21 cellular contexts compared by ENCODE assay signal in the genomic region with DNA sequence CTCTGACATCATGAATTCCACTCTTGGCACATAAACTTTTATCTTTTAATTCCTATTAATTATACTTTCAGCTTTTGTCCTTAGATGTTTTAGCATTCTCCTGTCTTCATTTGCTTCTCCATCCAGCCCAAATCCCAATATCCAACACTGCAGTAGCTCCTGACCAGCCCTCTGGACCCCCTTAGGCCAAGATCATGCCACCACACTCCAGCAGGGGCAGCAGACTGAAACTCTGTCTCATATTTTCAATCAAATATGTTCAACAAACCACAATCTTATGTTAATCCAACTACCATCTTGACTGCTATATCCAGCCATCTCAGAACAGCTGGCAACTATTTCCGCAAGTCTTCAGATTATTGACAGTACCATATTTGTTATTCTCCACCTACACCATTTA.
"Had no signal": no experiment of that assay in that cellular context is flagged by ENCODE, and none has a peak within 500 bp of the region (broad histone marks: within the 10 kb centered on the region; RNA-seq: fewer than 3 reads in every experiment).

No MANE protein-coding gene starts in this region.

- H3K9me3 Mint-ChIP-seq: activated naive CD4-positive, alpha-beta T cell treated with anti-CD3 and anti-CD28 coated beads, Interleukin-2, amount 50 U/mL, for 24 hours had no signal

- H3K27me3 Mint-ChIP-seq: activated CD4-positive, alpha-beta memory T cell treated with anti-CD3 and anti-CD28 coated beads for 36 hours; activated CD4-positive, alpha-beta T cell treated with anti-CD3 and anti-CD28 coated beads for 36 hours; activated CD8-positive, alpha-beta memory T cell treated with anti-CD3 and anti-CD28 coated beads, Interleukin-2, amount 10 ng/mL, durations not matched to agents 7 days and 5 days; activated naive CD4-positive, alpha-beta T cell treated with anti-CD3 and anti-CD28 coated beads, Interleukin-2, amount 50 U/mL, for 24 hours; activated T-cell treated with anti-CD3 and anti-CD28 coated beads, Interleukin-2, amount 50 U/mL, for 24 hours; natural killer cell treated with Interleukin-12 subunit alpha and Interleukin-12 subunit beta and Interleukin-15 and Interleukin-18, amount 100 ng/mL, for 72 hours had no signal

- DNase-seq: activated CD4-positive, alpha-beta memory T cell treated with anti-CD3 and anti-CD28 coated beads for 36 hours; activated CD4-positive, alpha-beta T cell treated with anti-CD3 and anti-CD28 coated beads for 36 hours; activated CD8-positive, alpha-beta memory T cell treated with anti-CD3 and anti-CD28 coated beads, Interleukin-2, amount 10 ng/mL, durations not matched to agents 7 days and 5 days; activated effector memory CD4-positive, alpha-beta T cell treated with anti-CD3 and anti-CD28 coated beads, Interleukin-2, amount 50 U/mL, for 16 hours; activated T-cell treated with anti-CD3 and anti-CD28 coated beads, Interleukin-2, amount 50 U/mL, for 24 hours; amniotic stem cell; body of pancreas; central memory CD4-positive, alpha-beta T cell; effector CD8-positive, alpha-beta T cell; foreskin melanocyte; head of caudate nucleus; immature natural killer cell; mesendoderm; occipital lobe; psoas muscle; stimulated activated naive CD8-positive, alpha-beta T cell treated with anti-CD3 and anti-CD28 coated beads, Interleukin-15, Interleukin-2, amounts not matched to agents 100 U/mL and 50 U/mL, for 24 hours; trophoblast cell had no signal

- H3K4me3 ChIP-seq: body of pancreas, psoas muscle, suprapubic skin had no signal

- H3K36me3 ChIP-seq: suprapubic skin had no signal

- H3K27ac ChIP-seq: body of pancreas, psoas muscle, suprapubic skin had no signal

- H3K4me3 Mint-ChIP-seq: activated CD4-positive, alpha-beta memory T cell treated with anti-CD3 and anti-CD28 coated beads for 36 hours; activated CD4-positive, alpha-beta T cell treated with anti-CD3 and anti-CD28 coated beads for 36 hours; activated CD8-positive, alpha-beta memory T cell treated with anti-CD3 and anti-CD28 coated beads, Interleukin-2, amount 10 ng/mL, durations not matched to agents 7 days and 5 days; activated naive CD4-positive, alpha-beta T cell treated with anti-CD3 and anti-CD28 coated beads, Interleukin-2, amount 50 U/mL, for 24 hours; activated T-cell treated with anti-CD3 and anti-CD28 coated beads, Interleukin-2, amount 50 U/mL, for 24 hours; immature natural killer cell; natural killer cell treated with Interleukin-12 subunit alpha and Interleukin-12 subunit beta and Interleukin-15 and Interleukin-18, amount 100 ng/mL, for 72 hours had no signal

- H3K9me3 ChIP-seq: body of pancreas, psoas muscle, suprapubic skin had no signal

- H3K27me3 ChIP-seq: body of pancreas, suprapubic skin had no signal

- H3K4me1 ChIP-seq: psoas muscle, suprapubic skin had no signal

- H3K4me1 Mint-ChIP-seq: activated CD4-positive, alpha-beta T cell treated with anti-CD3 and anti-CD28 coated beads for 36 hours; activated CD8-positive, alpha-beta memory T cell treated with anti-CD3 and anti-CD28 coated beads, Interleukin-2, amount 10 ng/mL, durations not matched to agents 7 days and 5 days; activated naive CD4-positive, alpha-beta T cell treated with anti-CD3 and anti-CD28 coated beads, Interleukin-2, amount 50 U/mL, for 24 hours; immature natural killer cell had no signal

- H3K36me3 Mint-ChIP-seq: activated CD4-positive, alpha-beta memory T cell treated with anti-CD3 and anti-CD28 coated beads for 36 hours; activated CD8-positive, alpha-beta memory T cell treated with anti-CD3 and anti-CD28 coated beads, Interleukin-2, amount 10 ng/mL, durations not matched to agents 7 days and 5 days; activated naive CD4-positive, alpha-beta T cell treated with anti-CD3 and anti-CD28 coated beads, Interleukin-2, amount 50 U/mL, for 24 hours; immature natural killer cell; natural killer cell treated with Interleukin-12 subunit alpha and Interleukin-12 subunit beta and Interleukin-15 and Interleukin-18, amount 100 ng/mL, for 72 hours had no signal

- ATAC-seq: activated CD4-positive, alpha-beta T cell treated with anti-CD3 and anti-CD28 coated beads for 36 hours; activated CD8-positive, alpha-beta memory T cell treated with anti-CD3 and anti-CD28 coated beads, Interleukin-2, amount 10 ng/mL, durations not matched to agents 7 days and 5 days; body of pancreas; natural killer cell treated with Interleukin-12 subunit alpha and Interleukin-12 subunit beta and Interleukin-15 and Interleukin-18, amount 100 ng/mL, for 72 hours; psoas muscle; sciatic nerve; stimulated activated naive CD8-positive, alpha-beta T cell treated with anti-CD3 and anti-CD28 coated beads, Interleukin-15, Interleukin-2, amounts not matched to agents 100 U/mL and 50 U/mL, for 24 hours had no signal

- H3K27ac Mint-ChIP-seq: activated CD4-positive, alpha-beta memory T cell treated with anti-CD3 and anti-CD28 coated beads for 36 hours; activated CD4-positive, alpha-beta T cell treated with anti-CD3 and anti-CD28 coated beads for 36 hours; activated CD8-positive, alpha-beta memory T cell treated with anti-CD3 and anti-CD28 coated beads, Interleukin-2, amount 10 ng/mL, durations not matched to agents 7 days and 5 days; activated naive CD4-positive, alpha-beta T cell treated with anti-CD3 and anti-CD28 coated beads, Interleukin-2, amount 50 U/mL, for 24 hours; activated T-cell treated with anti-CD3 and anti-CD28 coated beads, Interleukin-2, amount 50 U/mL, for 24 hours; immature natural killer cell; natural killer cell treated with Interleukin-12 subunit alpha and Interleukin-12 subunit beta and Interleukin-15 and Interleukin-18, amount 100 ng/mL, for 72 hours had no signal
